ENCODE assay signal across 1 cellular context in genomic region chr2:150135223-150135883, GRCh38.
TF ChIP-seq lines count a peak whose summit lies in the region.

No MANE protein-coding gene starts in this region.

TF ChIP-seq in liver, 16 proteins besides CTCF, POLR2A, EP300 and RAD21 (continued from another document):
- TF ChIP-seq, protein P1, sequence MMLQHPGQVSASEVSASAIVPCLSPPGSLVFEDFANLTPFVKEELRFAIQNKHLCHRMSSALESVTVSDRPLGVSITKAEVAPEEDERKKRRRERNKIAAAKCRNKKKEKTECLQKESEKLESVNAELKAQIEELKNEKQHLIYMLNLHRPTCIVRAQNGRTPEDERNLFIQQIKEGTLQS (IDR thresholded peaks at IDR 0.05), result no peak
- no peak for TF ChIP-seq TAF1 (conservative IDR thresholded peaks at IDR 0.05)
